8 cellular contexts compared by ENCODE assay signal in the genomic region with DNA sequence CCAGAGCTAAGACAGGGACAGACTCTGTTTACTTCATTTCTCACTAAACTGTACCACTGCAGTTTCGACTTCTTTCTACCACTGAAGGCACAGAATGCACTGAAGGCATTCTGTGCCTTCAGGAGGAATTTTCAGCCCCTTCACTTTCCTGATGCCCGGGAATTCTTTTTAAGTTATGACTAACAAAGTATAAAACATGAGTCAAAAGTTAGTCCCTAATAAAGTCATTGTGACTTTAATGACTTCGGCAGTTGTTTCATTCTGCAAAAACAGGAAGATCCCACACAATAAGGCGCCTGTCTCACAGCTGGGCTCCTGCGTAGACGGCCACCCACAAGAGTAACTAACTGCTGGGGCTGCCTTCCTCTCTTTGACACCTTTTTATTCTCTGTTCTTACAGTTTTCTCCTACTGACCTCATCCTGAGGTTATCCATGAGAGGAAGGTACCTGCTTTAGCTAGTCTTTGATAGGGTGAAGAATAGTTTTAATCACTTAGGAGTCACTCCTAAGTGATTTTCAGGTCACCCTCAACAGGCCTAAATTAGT.
A peak's percentile ranks its signal among the peaks of the same experiment; 100 is the strongest.
DNase-seq lines count a peak whose midpoint lies in the region; ATAC-seq lines count a peak whose summit lies in the region.

No MANE protein-coding gene starts in this region.

- no peak overlapping the region for H3K4me3 ChIP-seq in skin epidermis

- H3K27ac ChIP-seq in skin epidermis, result peak overlapping the region in 19 of 21 experiments; percentile 10 to 87 (median 69)

- peak; percentile 48 to 66 for DNase-seq in AML-193 (lab: John Stamatoyannopoulos, UW)
- DNase-seq in UCSD-AML1 (lab: John Stamatoyannopoulos, UW; ENCODE audit: unreplicated experiment), result peak; percentile 37
- DNase-seq in foreskin melanocyte, result peak; percentile 82
- no peak for DNase-seq in SW 1271 (lab: John Stamatoyannopoulos, UW)
- no peak for DNase-seq in NCI-H82 (lab: John Stamatoyannopoulos, UW)

- ATAC-seq in GM19438 (IDR thresholded peaks at IDR 0.05; ENCODE audit: low read depth, unreplicated experiment), result peak; percentile 62
- ATAC-seq in HG03439 (IDR thresholded peaks at IDR 0.05; ENCODE audit: unreplicated experiment), result peak; percentile 64

Comparison
In these comparisons a context has a peak if more than half of its experiments do, and no peak if none do; other contexts are left out.
1. DNase-seq: peak in AML-193 (2 of 2), UCSD-AML1 (single experiment) and foreskin melanocyte (single experiment); none in SW 1271 (0 of 2) and NCI-H82 (single experiment).